9 cellular contexts compared by ENCODE assay signal in genomic region chr17:57612202-57613071, GRCh38.
DNase-seq lines count a peak whose midpoint lies in the region; ATAC-seq and TF ChIP-seq lines count a peak whose summit lies in the region.
"Had no signal": no experiment of that assay in that cellular context is flagged by ENCODE, and none has a peak within 500 bp of the region (broad histone marks: within the 10 kb centered on the region; RNA-seq: fewer than 3 reads in every experiment).

No MANE protein-coding gene starts in this region.

- H3K27ac Mint-ChIP-seq in CD8-positive, alpha-beta T cell = peak overlapping the region; percentile 27

- 19 to 56% methylated on average over 7 of the region's 12 CpGs for WGBS in sigmoid colon, 2 donors
- 79% methylated on average over 7 of the region's 12 CpGs for WGBS in right cardiac atrium

- peaks cover 52% of the 10 kb centered on the region for H3K4me1 ChIP-seq in CD8-positive, alpha-beta T cell (ENCODE audit: insufficient read depth, low read length)
- H3K4me1 ChIP-seq in HUES6 (ENCODE audit: control insufficient read depth, insufficient read depth, low read length) = peaks cover 38% of the 10 kb centered on the region
- H3K4me1 ChIP-seq in sigmoid colon = no peaks in the 10 kb centered on the region
- H3K4me1 ChIP-seq in right cardiac atrium (ENCODE audit: control insufficient read depth, insufficient read depth, low read length) = no peaks in the 10 kb centered on the region

- H3K9me3 Mint-ChIP-seq in CD8-positive, alpha-beta T cell = no peaks in the 10 kb centered on the region

- peak; percentile 81 for ATAC-seq in CD8-positive, alpha-beta T cell
- ATAC-seq in sciatic nerve (no peak), right cardiac atrium (no peak)

- TF ChIP-seq CTCF in CD8-positive, alpha-beta T cell (IDR thresholded peaks at IDR 0.05) = no peak
- no peak for TF ChIP-seq CTCF in sigmoid colon (IDR thresholded peaks at IDR 0.05)

- no peak for TF ChIP-seq EP300 in sigmoid colon (IDR thresholded peaks at IDR 0.05)

- CTCF ChIA-PET in CD8-positive, alpha-beta T cell (lab: Charles Lee) = interaction anchor here (0.8 to 0.9 kb wide), 3 partner anchors 14 to 369 kb away, joined by 3 to 4 read pairs (median 3); no protein-coding TSS in a partner anchor

- H3K4me3 ChIP-seq in CD8-positive, alpha-beta T cell (ENCODE audit: low read depth, low read length) = no peak overlapping the region
- H3K4me3 ChIP-seq in HUES6 (ENCODE audit: low read depth, low read length) (peak overlapping the region; percentile 20; the same call in 1 of the 2 replicates), sigmoid colon (no peak overlapping the region), right cardiac atrium (ENCODE audit: low read length) (no peak overlapping the region)

- DNase-seq in CD8-positive, alpha-beta T cell = peak in 1 of 7 experiments; percentile 11
- DNase-seq in NOMO-1 treated with DMSO at 0.1 percent for 48 hours (lab: John Stamatoyannopoulos, UW; ENCODE audit: unreplicated experiment) (peak; percentile 82), iPS-NIHi11 (ENCODE audit: low spot score) (peak; percentile 73), sciatic nerve (ENCODE audit: low spot score) (no peak), SW 1271 (lab: John Stamatoyannopoulos, UW) (no peak), sigmoid colon (no peak), right cardiac atrium (no peak)
- DNase-seq: brain microvascular endothelial cell had no signal

- H3K36me3 Mint-ChIP-seq in CD8-positive, alpha-beta T cell = peaks cover 27% of the 10 kb centered on the region

- POLR2A ChIA-PET in CD8-positive, alpha-beta T cell (lab: Charles Lee) = interaction anchor here (0.9 kb wide), 1 partner anchor 8 kb away, joined by 3 read pairs; no protein-coding TSS in a partner anchor

- no peak overlapping the region for H3K4me3 Mint-ChIP-seq in CD8-positive, alpha-beta T cell

- H3K27me3 ChIP-seq in CD8-positive, alpha-beta T cell (ENCODE audit: insufficient read depth, low read length) = no peaks in the 10 kb centered on the region
- no peaks in the 10 kb centered on the region for H3K27me3 ChIP-seq in HUES6 (ENCODE audit: control insufficient read depth, insufficient read depth, low read length)
- H3K27me3 ChIP-seq in sigmoid colon = no peaks in the 10 kb centered on the region
- no peaks in the 10 kb centered on the region for H3K27me3 ChIP-seq in right cardiac atrium (ENCODE audit: control insufficient read depth, insufficient read depth)
- H3K27me3 ChIP-seq: brain microvascular endothelial cell had no signal

- intact Hi-C loops in CD8-positive, alpha-beta T cell (cut with DNase I, micrococcal nuclease) = no loop called here
- intact Hi-C loops in sciatic nerve (cut with DNase I) = no loop called here
- intact Hi-C loops in sigmoid colon (cut with DNase I) = no loop called here
- intact Hi-C loops in right cardiac atrium (cut with DNase I) = no loop called here

- peak overlapping the region; percentile 12 for H3K27ac ChIP-seq in CD8-positive, alpha-beta T cell (ENCODE audit: low read depth, low read length)
- no peak overlapping the region for H3K27ac ChIP-seq in HUES6 (ENCODE audit: low read depth, low read length)
- H3K27ac ChIP-seq in sigmoid colon = no peak overlapping the region
- no peak overlapping the region for H3K27ac ChIP-seq in right cardiac atrium (ENCODE audit: low read length)
- H3K27ac ChIP-seq: brain microvascular endothelial cell had no signal

- no peak for TF ChIP-seq POLR2A in sigmoid colon (IDR thresholded peaks at IDR 0.05)

- H3K9me3 ChIP-seq in CD8-positive, alpha-beta T cell (ENCODE audit: low read length) = no peaks in the 10 kb centered on the region
- H3K9me3 ChIP-seq in HUES6 (ENCODE audit: control insufficient read depth, insufficient read depth, low read depth, low read length) (peaks cover 4% of the 10 kb centered on the region; the same call in 1 of the 2 replicates), sigmoid colon (no peaks in the 10 kb centered on the region), right cardiac atrium (ENCODE audit: control insufficient read depth, low read length) (no peaks in the 10 kb centered on the region)

- H3K9ac ChIP-seq in HUES6 (ENCODE audit: low read length) = peak overlapping the region; percentile 3

- no peaks in the 10 kb centered on the region for H3K27me3 Mint-ChIP-seq in CD8-positive, alpha-beta T cell (ENCODE audit: low read depth)

- no peaks in the 10 kb centered on the region for H3K36me3 ChIP-seq in CD8-positive, alpha-beta T cell (ENCODE audit: insufficient read depth, low read length)
- H3K36me3 ChIP-seq in HUES6 (ENCODE audit: control insufficient read depth, insufficient read depth, low read length) (peaks cover 5% of the 10 kb centered on the region; the same call in 1 of the 2 replicates), sigmoid colon (peaks cover 0 to 6% (median 3%) of the 10 kb centered on the region in 4 donors)
- H3K36me3 ChIP-seq: brain microvascular endothelial cell had no signal

- peaks cover 48% of the 10 kb centered on the region for H3K4me1 Mint-ChIP-seq in CD8-positive, alpha-beta T cell (ENCODE audit: low read depth)

Comparison
In these comparisons a context has a peak if more than half of its experiments do, and no peak if none do; other contexts are left out.
1. DNase-seq: peak in NOMO-1 treated with DMSO at 0.1 percent for 48 hours (single experiment) and iPS-NIHi11 (single experiment); none in sciatic nerve (single experiment), SW 1271 (0 of 2), sigmoid colon (single experiment) and right cardiac atrium (0 of 3).